Comparison of ENCODE assay signal across 19 cellular contexts in the genomic region with DNA sequence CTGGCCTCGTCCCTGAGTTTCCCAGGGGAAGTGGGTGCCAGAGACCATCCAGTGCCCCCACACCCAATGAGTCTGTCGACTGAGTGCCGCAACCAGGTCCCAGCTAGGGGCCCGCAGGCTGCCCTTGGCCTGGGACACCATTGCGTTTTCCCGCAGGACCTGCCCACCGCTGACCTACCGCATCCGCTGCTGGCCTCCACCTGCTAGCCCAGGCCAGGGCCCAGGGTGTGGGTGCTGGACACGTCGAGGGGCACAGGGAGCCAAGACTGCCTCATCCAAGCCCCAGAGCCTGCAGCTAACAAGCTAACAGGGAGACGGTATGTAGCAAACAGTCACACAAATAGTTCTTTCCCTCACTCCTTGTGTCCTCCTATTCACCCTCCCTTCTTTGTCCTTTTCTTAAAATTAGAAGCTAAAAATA.
DNase-seq lines count a peak whose midpoint lies in the region; ATAC-seq, FAIRE-seq and TF ChIP-seq lines count a peak whose summit lies in the region.
"Had no signal": no experiment of that assay in that cellular context is flagged by ENCODE, and none has a peak within 500 bp of the region (broad histone marks: within the 10 kb centered on the region; RNA-seq: fewer than 3 reads in every experiment).

No MANE protein-coding gene starts in this region.

- no peak overlapping the region for H3K56ac ChIP-seq in H1 (replicated peaks; ENCODE audit: insufficient read length, low read depth, low read length)

- no peak overlapping the region for H3K23ac ChIP-seq in H1 (ENCODE audit: insufficient read length)

- DNase-seq in H1 (ENCODE audit: low read depth in 1 of 2, low spot score in 2 of 2): peak in 1 of 2 experiments; percentile 39
- no peak for DNase-seq in HepG2 (ENCODE audit: low spot score)
- DNase-seq in smooth muscle cell (lab: John Stamatoyannopoulos, UW; ENCODE audit: unreplicated experiment): no peak
- DNase-seq in SHP77 treated with DMSO at 0.1 percent for 48 hours (lab: John Stamatoyannopoulos, UW): no peak
- no peak for DNase-seq in NAMALWA (ENCODE audit: low spot score)
- DNase-seq in NOMO-1 treated with DMSO at 0.1 percent for 48 hours (lab: John Stamatoyannopoulos, UW; ENCODE audit: unreplicated experiment): no peak
- DNase-seq: ACHN; activated CD8-positive, alpha-beta memory T cell treated with anti-CD3 and anti-CD28 coated beads for 24 hours; activated gamma-delta T cell; GF-D8; mesendoderm; NCI-H1930; NCI-H524 treated with DMSO at 0.1 percent for 48 hours; occipital lobe; PC-9; stimulated activated CD4-positive, alpha-beta T cell treated with anti-CD3 and anti-CD28 coated beads, Interleukin-12 subunit alpha, Interleukin-12 subunit beta, amount 100 ng/mL, for 4 hours had no signal

- peaks cover 16 to 79% (median 25%) of the 10 kb centered on the region in 11 experiments for H3K27me3 ChIP-seq in BLaER1 treated with 17β-estradiol and CSF1 and Interleukin-3, amounts not matched to agents 10 nM and 100 nM
- H3K27me3 ChIP-seq in H1 (replicated peaks in 1 of 4; ENCODE audit: control insufficient read depth in 3 of 4, extremely low read depth in 1 of 4, insufficient read depth in 3 of 4, low read length in 3 of 4): peaks cover 0 to 2% (median 0%) of the 10 kb centered on the region in 4 experiments; a peak in 1 of 7 replicates
- H3K27me3 ChIP-seq in HepG2 (ENCODE audit: control insufficient read depth in 1 of 2, insufficient read depth in 2 of 2, low read length in 2 of 2): peaks cover 15 to 68% of the 10 kb centered on the region in 2 experiments
- H3K27me3 ChIP-seq in smooth muscle cell (ENCODE audit: low read depth): no peaks in the 10 kb centered on the region

- WGBS in H1 (ENCODE audit: extremely low coverage in 1 of 2, insufficient coverage in 1 of 2, insufficient read length in 1 of 2, insufficient replicate concordance in 2 of 2, low coverage in 1 of 2, low lambda C conversion rate in 2 of 2, missing lambda C conversion rate in 1 of 2), 2 experiments: 90% methylated on average over 12 of the region's 12 CpGs; no CpG with 5 or more reads in 1 of the 2 experiments
- 58% methylated on average over 11 of the region's 12 CpGs for WGBS in HepG2 (ENCODE audit: low lambda C conversion rate)
- 93% methylated on average over 12 of the region's 12 CpGs for WGBS in smooth muscle cell (ENCODE audit: low lambda C conversion rate)

- no peak overlapping the region for H2BK5ac ChIP-seq in H1 (ENCODE audit: low read depth, low read length)

- FAIRE-seq in H1 (lab: Jason Lieb, UNC) (no peak), HepG2 (lab: Jason Lieb, UNC) (no peak)

- no peak overlapping the region for H2BK20ac ChIP-seq in H1 (ENCODE audit: low read length)

- no peaks in the 10 kb centered on the region for H3K79me1 ChIP-seq in H1 (ENCODE audit: low read depth, low read length)

- no peaks in the 10 kb centered on the region for H3F3A ChIP-seq in smooth muscle cell (ENCODE audit: low read depth)

- H3K4me3 ChIP-seq in BLaER1 treated with 17β-estradiol and CSF1 and Interleukin-3, amounts not matched to agents 10 nM and 100 nM: no peak overlapping the region
- H3K4me3 ChIP-seq in H1 (ENCODE audit: extremely low read depth in 1 of 4, insufficient read depth in 2 of 4, low read depth in 3 of 4, low read length in 4 of 4) (no peak overlapping the region), HepG2 (replicated peaks in 1 of 3; ENCODE audit: insufficient read depth in 1 of 3, low read depth in 2 of 3, low read length in 3 of 3) (no peak overlapping the region), smooth muscle cell (no peak overlapping the region)
- H3K4me3 ChIP-seq: PC-9 had no signal

- CTCF ChIA-PET in H1 (lab: Charles Lee; ENCODE audit: partially characterized antibody) (interaction anchor here (0.7 to 1.6 kb wide), 3 partner anchors 43 to 523 kb away, joined by 3 to 6 read pairs (median 5); no protein-coding TSS in a partner anchor), HepG2 (lab: Yijun Ruan, JAX; ENCODE audit: low intra/inter-chr PET ratio, low total read pairs) (no interaction called here)

- TF ChIP-seq EP300 in H1 (IDR thresholded peaks at IDR 0.05; ENCODE audit: borderline replicate concordance in 1 of 2, low read depth in 2 of 2, low read length in 2 of 2) (no peak), HepG2 (IDR thresholded peaks at IDR 0.05; ENCODE audit: low read depth in 2 of 2, low read length in 2 of 2) (no peak), HepG2 (CRISPR knock-in tag; IDR thresholded peaks at IDR 0.05; ENCODE audit: borderline replicate concordance) (no peak)

- H3K23me2 ChIP-seq in H1 (ENCODE audit: low read depth, low read length): peaks cover 3% of the 10 kb centered on the region; the same call in 1 of the 2 replicates

- peak overlapping the region; percentile 83; the same call in 1 of the 2 replicates for H2AFZ ChIP-seq in H1 (ENCODE audit: low read length)
- H2AFZ ChIP-seq in HepG2 (ENCODE audit: low read length): no peak overlapping the region
- H2AFZ ChIP-seq in smooth muscle cell (ENCODE audit: low read depth): no peak overlapping the region
- H2AFZ ChIP-seq: PC-9 had no signal

- in situ Hi-C loops in HepG2 (cut with HindIII; ENCODE audit: extremely low pct_ligation_motif_present, low pct_unique_long_range_greater_than_20kb): loop anchor here (5.0 kb wide), 1 partner anchor 47 kb away; no protein-coding TSS in a partner anchor

- H2AK5ac ChIP-seq in H1 (ENCODE audit: low read depth, low read length): no peak overlapping the region

- H3K4me1 ChIP-seq in BLaER1 treated with 17β-estradiol and CSF1 and Interleukin-3, amounts not matched to agents 10 nM and 100 nM: peaks cover 33 to 91% (median 75%) of the 10 kb centered on the region in 10 experiments
- H3K4me1 ChIP-seq in H1 (replicated peaks in 1 of 4; ENCODE audit: control insufficient read depth in 3 of 4, insufficient read depth in 4 of 4, low read length in 3 of 4) (peaks cover 0 to 23% (median 7%) of the 10 kb centered on the region in 4 experiments; a peak in 5 of 7 replicates), HepG2 (ENCODE audit: insufficient read depth, low read length) (peaks cover 10% of the 10 kb centered on the region), smooth muscle cell (ENCODE audit: low read depth) (peaks cover 5% of the 10 kb centered on the region)

- H3K27ac ChIP-seq in BLaER1 treated with 17β-estradiol and CSF1 and Interleukin-3, amounts not matched to agents 10 nM and 100 nM: no peak overlapping the region
- H3K27ac ChIP-seq in H1 (ENCODE audit: low read depth, low read length): no peak overlapping the region
- no peak overlapping the region for H3K27ac ChIP-seq in HepG2 (ENCODE audit: extremely low read length, insufficient read depth, low read length)
- H3K27ac ChIP-seq in smooth muscle cell (ENCODE audit: low read depth): peak overlapping the region; percentile 75
- H3K27ac ChIP-seq: PC-9, VCaP had no signal

- H3K79me2 ChIP-seq in H1 (ENCODE audit: control insufficient read depth in 1 of 2, insufficient read depth in 2 of 2, low read length in 2 of 2) (no peaks in the 10 kb centered on the region), HepG2 (ENCODE audit: insufficient read depth, low read length) (no peaks in the 10 kb centered on the region), smooth muscle cell (ENCODE audit: low read depth) (no peaks in the 10 kb centered on the region)

- H3K14ac ChIP-seq in H1 (ENCODE audit: insufficient read length): no peak overlapping the region

- peak overlapping the region in 8 of 11 experiments; percentile 84 to 97 (median 94); a peak in 15 of 22 replicates for H3K4me2 ChIP-seq in BLaER1 treated with 17β-estradiol and CSF1 and Interleukin-3, amounts not matched to agents 10 nM and 100 nM
- H3K4me2 ChIP-seq in H1 (ENCODE audit: insufficient read depth in 1 of 2, low read depth in 2 of 2, low read length in 2 of 2) (no peak overlapping the region), HepG2 (ENCODE audit: low read depth, low read length) (no peak overlapping the region), smooth muscle cell (peak overlapping the region; percentile 70)
- H3K4me2 ChIP-seq: PC-9 had no signal

- H3K18ac ChIP-seq in H1 (ENCODE audit: extremely low read depth, low read length): no peak overlapping the region

- no peak overlapping the region for H4K8ac ChIP-seq in H1 (ENCODE audit: extremely low read depth, insufficient read depth, low read length)

- intact Hi-C loops in HepG2 (cut with micrococcal nuclease; ENCODE audit: unreplicated experiment): no loop called here

- H4K5ac ChIP-seq in H1 (ENCODE audit: insufficient read length, low read depth, low read length): no peak overlapping the region

- ATAC-seq in HepG2 (no peak), GM21576 (IDR thresholded peaks at IDR 0.05; ENCODE audit: unreplicated experiment) (no peak)

- no peak overlapping the region for H3K4ac ChIP-seq in H1 (replicated peaks; ENCODE audit: insufficient read length, low read depth, low read length)

- H2BK12ac ChIP-seq in H1 (ENCODE audit: low read depth, low read length): 0 out of 2 replicates have a peak overlapping the region, but pooled peaks have one; percentile 14

- H4K91ac ChIP-seq in H1 (replicated peaks; ENCODE audit: insufficient read length, low read length): no peak overlapping the region

- H3K9ac ChIP-seq in BLaER1 treated with 17β-estradiol and CSF1 and Interleukin-3, amounts not matched to agents 10 nM and 100 nM: no peak overlapping the region
- H3K9ac ChIP-seq in H1 (replicated peaks in 1 of 4; ENCODE audit: extremely low read depth in 1 of 4, low read depth in 3 of 4, low read length in 3 of 4) (no peak overlapping the region), HepG2 (ENCODE audit: insufficient read depth, low read depth, low read length) (no peak overlapping the region), smooth muscle cell (ENCODE audit: low read depth) (no peak overlapping the region)

- TF ChIP-seq POLR2A in H1 (IDR thresholded peaks at IDR 0.05; ENCODE audit: control extremely low read depth in 1 of 2, low read depth in 2 of 2, low read length in 2 of 2): no peak
- TF ChIP-seq POLR2A in HepG2 (IDR thresholded peaks at IDR 0.05; ENCODE audit: insufficient read depth in 1 of 2, low read depth in 2 of 2, low read length in 2 of 2): no peak

- no peak overlapping the region for H2BK15ac ChIP-seq in H1 (ENCODE audit: low read length)

- no peaks in the 10 kb centered on the region for H3K36me3 ChIP-seq in BLaER1 treated with 17β-estradiol and CSF1 and Interleukin-3, amounts not matched to agents 10 nM and 100 nM
- no peaks in the 10 kb centered on the region for H3K36me3 ChIP-seq in H1 (ENCODE audit: control insufficient read depth in 2 of 4, insufficient read depth in 4 of 4, low read length in 3 of 4)
- H3K36me3 ChIP-seq in HepG2 (replicated peaks in 1 of 2; ENCODE audit: control insufficient read depth in 1 of 2, insufficient read depth in 2 of 2, low read length in 2 of 2): no peaks in the 10 kb centered on the region
- no peaks in the 10 kb centered on the region for H3K36me3 ChIP-seq in smooth muscle cell (ENCODE audit: low read depth)

- peaks cover 0 to 51% (median 11%) of the 10 kb centered on the region in 11 experiments; a peak in 14 of 22 replicates for H4K20me1 ChIP-seq in BLaER1 treated with 17β-estradiol and CSF1 and Interleukin-3, amounts not matched to agents 10 nM and 100 nM
- H4K20me1 ChIP-seq in H1 (replicated peaks in 1 of 2; ENCODE audit: control insufficient read depth in 1 of 2, insufficient read depth in 2 of 2, low read length in 2 of 2) (peaks cover 0 to 5% of the 10 kb centered on the region in 2 experiments), HepG2 (ENCODE audit: insufficient read depth, low read length) (no peaks in the 10 kb centered on the region), smooth muscle cell (ENCODE audit: low read depth) (no peaks in the 10 kb centered on the region)

- TF ChIP-seq CTCF in H1 (IDR thresholded peaks at IDR 0.05; ENCODE audit: control extremely low read depth in 1 of 3, insufficient read depth in 1 of 3, low read depth in 1 of 3, low read length in 3 of 3) (no peak), HepG2 (CRISPR knock-in tag; IDR thresholded peaks at IDR 0.05) (no peak), smooth muscle cell (IDR thresholded peaks at IDR 0.05; ENCODE audit: borderline replicate concordance, insufficient read depth, poor library complexity, severe bottlenecking) (no peak)

- POLR2A ChIA-PET in H1 (lab: Charles Lee; ENCODE audit: partially characterized antibody): no interaction called here
- POLR2A ChIA-PET in HepG2 (lab: Yijun Ruan, JAX): no interaction called here

- BruUV-seq in HepG2 (replicated peaks; lab: Mats Ljungman, UMichigan): no TSS peak

- H3K9me3 ChIP-seq in BLaER1 treated with 17β-estradiol and CSF1 and Interleukin-3, amounts not matched to agents 10 nM and 100 nM (replicated peaks in 1 of 11): no peaks in the 10 kb centered on the region
- no peaks in the 10 kb centered on the region for H3K9me3 ChIP-seq in H1 (ENCODE audit: insufficient read depth in 2 of 2, low read depth in 1 of 2, low read length in 1 of 2)
- no peaks in the 10 kb centered on the region for H3K9me3 ChIP-seq in HepG2 (ENCODE audit: low read length)
- no peaks in the 10 kb centered on the region for H3K9me3 ChIP-seq in smooth muscle cell (replicated peaks; ENCODE audit: low read depth)

- no peak for TF ChIP-seq RAD21 in H1 (IDR thresholded peaks at IDR 0.05 in 1 of 2, conservative IDR thresholded peaks at IDR 0.05 in 1 of 2; ENCODE audit: low read depth in 2 of 2, low read length in 2 of 2)
- TF ChIP-seq RAD21 in HepG2 (CRISPR knock-in tag; IDR thresholded peaks at IDR 0.05): no peak

- no peak overlapping the region for H2BK120ac ChIP-seq in H1 (replicated peaks; ENCODE audit: low read depth, low read length)

Comparison
In these comparisons a context has a peak if more than half of its experiments do, and no peak if none do; other contexts are left out.
1. H3K4me2 ChIP-seq: peak in BLaER1 treated with 17β-estradiol and CSF1 and Interleukin-3, amounts not matched to agents 10 nM and 100 nM (8 of 11) and smooth muscle cell (single experiment); none in H1 (0 of 2) and HepG2 (single experiment).